Comparison of ENCODE assay signal across 1 cellular context in the genomic region with DNA sequence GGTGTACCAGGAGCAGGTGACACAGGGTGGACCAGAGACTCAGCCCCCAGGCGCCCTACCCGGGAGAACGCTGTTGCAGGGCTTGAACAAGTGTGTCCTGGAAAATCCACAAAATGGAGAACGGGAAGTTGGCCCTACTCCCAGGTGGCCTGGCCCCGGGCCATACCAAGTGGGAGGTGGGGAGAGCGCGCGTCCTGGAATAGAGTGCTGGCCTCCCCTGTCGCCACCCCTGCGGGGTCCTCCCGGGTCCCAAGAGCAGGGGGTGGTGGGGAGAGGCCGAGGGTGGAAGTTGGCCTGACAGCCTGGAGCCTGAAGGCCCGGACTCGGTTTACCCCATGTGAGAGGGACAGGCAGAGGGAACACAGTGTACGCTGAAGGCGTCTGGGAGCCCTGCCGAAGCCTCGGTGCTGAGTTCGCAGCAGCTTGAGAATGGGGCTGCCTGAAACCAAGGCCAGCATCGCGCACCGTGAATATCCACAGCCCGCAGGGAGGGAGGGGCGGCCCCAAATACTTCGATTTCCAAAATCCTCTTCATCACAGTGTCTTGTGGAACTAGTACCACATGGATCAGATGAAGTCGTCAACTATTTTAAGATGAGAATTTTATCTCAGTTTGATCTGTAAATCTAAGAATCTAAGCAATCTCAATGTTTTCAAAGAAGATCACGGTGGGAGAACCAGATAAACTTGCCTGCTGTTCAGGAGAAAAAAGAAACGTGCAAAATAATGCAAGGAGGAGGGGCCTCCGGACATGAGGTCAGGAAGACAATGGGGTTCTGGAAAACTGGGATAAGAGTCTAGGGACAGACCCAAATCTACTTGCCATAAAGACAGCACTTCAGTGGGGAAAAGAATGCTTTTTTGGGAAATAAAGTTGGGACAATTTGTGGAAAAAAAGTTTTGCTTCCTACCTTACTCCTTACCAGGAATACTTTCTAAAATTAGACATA.
A peak's percentile ranks its signal among the peaks of the same experiment; 100 is the strongest.
TF ChIP-seq lines count a peak whose summit lies in the region.

No MANE protein-coding gene starts in this region.

TF ChIP-seq in SK-N-SH, 30 proteins besides CTCF, POLR2A, EP300 and RAD21:
- TF ChIP-seq, protein P1, sequence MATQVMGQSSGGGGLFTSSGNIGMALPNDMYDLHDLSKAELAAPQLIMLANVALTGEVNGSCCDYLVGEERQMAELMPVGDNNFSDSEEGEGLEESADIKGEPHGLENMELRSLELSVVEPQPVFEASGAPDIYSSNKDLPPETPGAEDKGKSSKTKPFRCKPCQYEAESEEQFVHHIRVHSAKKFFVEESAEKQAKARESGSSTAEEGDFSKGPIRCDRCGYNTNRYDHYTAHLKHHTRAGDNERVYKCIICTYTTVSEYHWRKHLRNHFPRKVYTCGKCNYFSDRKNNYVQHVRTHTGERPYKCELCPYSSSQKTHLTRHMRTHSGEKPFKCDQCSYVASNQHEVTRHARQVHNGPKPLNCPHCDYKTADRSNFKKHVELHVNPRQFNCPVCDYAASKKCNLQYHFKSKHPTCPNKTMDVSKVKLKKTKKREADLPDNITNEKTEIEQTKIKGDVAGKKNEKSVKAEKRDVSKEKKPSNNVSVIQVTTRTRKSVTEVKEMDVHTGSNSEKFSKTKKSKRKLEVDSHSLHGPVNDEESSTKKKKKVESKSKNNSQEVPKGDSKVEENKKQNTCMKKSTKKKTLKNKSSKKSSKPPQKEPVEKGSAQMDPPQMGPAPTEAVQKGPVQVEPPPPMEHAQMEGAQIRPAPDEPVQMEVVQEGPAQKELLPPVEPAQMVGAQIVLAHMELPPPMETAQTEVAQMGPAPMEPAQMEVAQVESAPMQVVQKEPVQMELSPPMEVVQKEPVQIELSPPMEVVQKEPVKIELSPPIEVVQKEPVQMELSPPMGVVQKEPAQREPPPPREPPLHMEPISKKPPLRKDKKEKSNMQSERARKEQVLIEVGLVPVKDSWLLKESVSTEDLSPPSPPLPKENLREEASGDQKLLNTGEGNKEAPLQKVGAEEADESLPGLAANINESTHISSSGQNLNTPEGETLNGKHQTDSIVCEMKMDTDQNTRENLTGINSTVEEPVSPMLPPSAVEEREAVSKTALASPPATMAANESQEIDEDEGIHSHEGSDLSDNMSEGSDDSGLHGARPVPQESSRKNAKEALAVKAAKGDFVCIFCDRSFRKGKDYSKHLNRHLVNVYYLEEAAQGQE (IDR thresholded peaks at IDR 0.05; ENCODE audit: low read depth, low read length), result no peak
- peak; percentile 37; the same call in 1 of the 2 replicates for TF ChIP-seq NFIC (IDR thresholded peaks at IDR 0.05; ENCODE audit: borderline replicate concordance)
- no peak for TF ChIP-seq EZH2phosphoT487 (IDR thresholded peaks at IDR 0.05; ENCODE audit: borderline replicate concordance, low read depth)
- peak; percentile 4; the same call in 1 of the 2 replicates for TF ChIP-seq MXI1 (IDR thresholded peaks at IDR 0.05; ENCODE audit: low read depth, low read length)
TF ChIP-seq in SK-N-SH: peak in this region for 2.
